Comparison of ENCODE assay signal across 7 cellular contexts in genomic region chr9:114156658-114157421, GRCh38. TPM values are rescaled to one million over a fixed set of nuclear protein-coding genes. Genes with fewer than 3 reads are reported as not detected.
A peak's percentile ranks its signal among the peaks of the same experiment; 100 is the strongest.
DNase-seq lines count a peak whose midpoint lies in the region; ATAC-seq and TF ChIP-seq lines count a peak whose summit lies in the region.

No MANE protein-coding gene starts in this region.

- peaks cover 11% of the 10 kb centered on the region for H3K4me1 Mint-ChIP-seq in activated CD4-positive, alpha-beta T cell treated with anti-CD3 and anti-CD28 coated beads, Interleukin-2, amount 10 ng/mL, durations not matched to agents 7 days and 5 days

- CTCF ChIA-PET in activated CD4-positive, alpha-beta T cell treated with anti-CD3 and anti-CD28 coated beads, Interleukin-2, amount 10 ng/mL, durations not matched to agents 7 days and 5 days (lab: Charles Lee): interaction anchor here (0.7 to 1.5 kb wide), 3 partner anchors 89 to 134 kb away, joined by 3 to 4 read pairs (median 3); no protein-coding TSS in a partner anchor

- H3K4me3 ChIP-seq in endocrine pancreas (ENCODE audit: control insufficient read depth, insufficient read depth, low read length) (peak overlapping the region; percentile 49), mesenchymal stem cell (ENCODE audit: insufficient read depth in 1 of 2, low read depth in 1 of 2, low read length in 2 of 2) (peak overlapping the region; percentile 77 to 83), stomach (peak overlapping the region; percentile 65 to 73 (median 68))

- TF ChIP-seq CTCF in stomach (IDR thresholded peaks at IDR 0.05): no peak

- no peak overlapping the region for H2BK120ac ChIP-seq in mesenchymal stem cell (ENCODE audit: low read depth, low read length)

- peak overlapping the region; percentile 42 for H2AK5ac ChIP-seq in mesenchymal stem cell (ENCODE audit: low read length, severe bottlenecking)

- peak overlapping the region; percentile 55 for H3K4me2 ChIP-seq in mesenchymal stem cell (ENCODE audit: low read length, poor library complexity, severe bottlenecking)

- H2AFZ ChIP-seq in mesenchymal stem cell (ENCODE audit: low read depth, low read length): no peak overlapping the region

- no peaks in the 10 kb centered on the region for H3K9me3 Mint-ChIP-seq in activated CD4-positive, alpha-beta T cell treated with anti-CD3 and anti-CD28 coated beads, Interleukin-2, amount 10 ng/mL, durations not matched to agents 7 days and 5 days

- H3K27ac ChIP-seq in mesenchymal stem cell (ENCODE audit: low read length, poor library complexity, severe bottlenecking) (peak overlapping the region; percentile 63), stomach (peak overlapping the region in 4 of 5 donors; percentile 55 to 83 (median 69))

- intact Hi-C loops in stomach (cut with DNase I; ENCODE audit: low total_unique reads): no loop called here

- peak; percentile 57 for DNase-seq in HK-2 (ENCODE audit: unreplicated experiment)
- DNase-seq in activated CD4-positive, alpha-beta T cell treated with anti-CD3 and anti-CD28 coated beads, Interleukin-2, amount 10 ng/mL, durations not matched to agents 7 days and 5 days: no peak
- DNase-seq in mesenchymal stem cell: peak; percentile 90
- DNase-seq in stomach: peak; percentile 45

- H3K27me3 Mint-ChIP-seq in activated CD4-positive, alpha-beta T cell treated with anti-CD3 and anti-CD28 coated beads, Interleukin-2, amount 10 ng/mL, durations not matched to agents 7 days and 5 days: peaks cover 39% of the 10 kb centered on the region

- POLR2A ChIA-PET in activated CD4-positive, alpha-beta T cell treated with anti-CD3 and anti-CD28 coated beads, Interleukin-2, amount 10 ng/mL, durations not matched to agents 7 days and 5 days (lab: Charles Lee): no interaction called here

- no peaks in the 10 kb centered on the region for H3K9me3 ChIP-seq in endocrine pancreas (ENCODE audit: control insufficient read depth, low read length)
- H3K9me3 ChIP-seq in mesenchymal stem cell (ENCODE audit: control insufficient read depth, low read length): no peaks in the 10 kb centered on the region
- H3K9me3 ChIP-seq in stomach: no peaks in the 10 kb centered on the region

- peak overlapping the region; percentile 9 to 46 for H2BK12ac ChIP-seq in mesenchymal stem cell (ENCODE audit: low read length in 2 of 2)

- no peaks in the 10 kb centered on the region for H3K36me3 Mint-ChIP-seq in activated CD4-positive, alpha-beta T cell treated with anti-CD3 and anti-CD28 coated beads, Interleukin-2, amount 10 ng/mL, durations not matched to agents 7 days and 5 days (ENCODE audit: low read depth)

- peak overlapping the region; percentile 20 to 35 for H3K4ac ChIP-seq in mesenchymal stem cell (ENCODE audit: low read depth in 1 of 2, low read length in 2 of 2)

- peak overlapping the region in 1 of 2 experiments; percentile 85 for H3K18ac ChIP-seq in mesenchymal stem cell (ENCODE audit: low read depth in 1 of 2, low read length in 2 of 2)

- peaks cover 7% of the 10 kb centered on the region for H3K79me1 ChIP-seq in mesenchymal stem cell (replicated peaks; ENCODE audit: low read length, poor library complexity, severe bottlenecking)

- 40% methylated on average over 27 of the region's 31 CpGs for WGBS in mesenchymal stem cell
- 38 to 56% (median 42%) methylated on average over 18 to 31 of the region's 31 CpGs for WGBS in stomach, 5 donors

- H3K9ac ChIP-seq in endocrine pancreas (ENCODE audit: control insufficient read depth, insufficient read depth, low read length): peak overlapping the region; percentile 78
- peak overlapping the region; percentile 76 for H3K9ac ChIP-seq in mesenchymal stem cell (ENCODE audit: low read length)

- peak overlapping the region; percentile 70 for H4K91ac ChIP-seq in mesenchymal stem cell (ENCODE audit: low read length)

- TF ChIP-seq EP300 in stomach (IDR thresholded peaks at IDR 0.05): no peak

- no peak overlapping the region for H3K23ac ChIP-seq in mesenchymal stem cell (ENCODE audit: low read length in 2 of 2)

- H3K36me3 ChIP-seq in endocrine pancreas (ENCODE audit: control insufficient read depth, insufficient read depth, low read length): no peaks in the 10 kb centered on the region
- H3K36me3 ChIP-seq in mesenchymal stem cell (ENCODE audit: control insufficient read depth in 1 of 2, insufficient read depth in 2 of 2, low read depth in 1 of 2, low read length in 2 of 2): peaks cover 0 to 11% of the 10 kb centered on the region in 2 experiments
- H3K36me3 ChIP-seq in stomach: no peaks in the 10 kb centered on the region

- H3K4me1 ChIP-seq in endocrine pancreas (ENCODE audit: control insufficient read depth, insufficient read depth, low read length): no peaks in the 10 kb centered on the region
- peaks cover 39% of the 10 kb centered on the region for H3K4me1 ChIP-seq in mesenchymal stem cell (ENCODE audit: control insufficient read depth, insufficient read depth, low read depth, low read length)
- peaks cover 27 to 49% (median 35%) of the 10 kb centered on the region in 4 donors for H3K4me1 ChIP-seq in stomach

- peak overlapping the region in 1 of 2 experiments; percentile 72 for H3K14ac ChIP-seq in mesenchymal stem cell (ENCODE audit: low read length in 2 of 2)

- H2BK15ac ChIP-seq in mesenchymal stem cell (ENCODE audit: low read depth, poor library complexity, severe bottlenecking): no peak overlapping the region

- H3K27me3 ChIP-seq in endocrine pancreas (ENCODE audit: control insufficient read depth, insufficient read depth, low read length): peaks cover 8% of the 10 kb centered on the region
- H3K27me3 ChIP-seq in mesenchymal stem cell (ENCODE audit: control insufficient read depth in 1 of 2, insufficient read depth in 1 of 2, low read length in 2 of 2): peaks cover 8 to 28% of the 10 kb centered on the region in 2 experiments
- H3K27me3 ChIP-seq in stomach: peaks cover 7 to 58% (median 26%) of the 10 kb centered on the region in 3 donors

- H3K27ac Mint-ChIP-seq in activated CD4-positive, alpha-beta T cell treated with anti-CD3 and anti-CD28 coated beads, Interleukin-2, amount 10 ng/mL, durations not matched to agents 7 days and 5 days: no peak overlapping the region

- TF ChIP-seq POLR2A in stomach (IDR thresholded peaks at IDR 0.05): no peak

- no peak overlapping the region for H2BK5ac ChIP-seq in mesenchymal stem cell (ENCODE audit: low read depth, low read length, poor library complexity, severe bottlenecking)

- no peak overlapping the region for H4K8ac ChIP-seq in mesenchymal stem cell (ENCODE audit: low read length)

- ATAC-seq in HG03039 (IDR thresholded peaks at IDR 0.05; ENCODE audit: unreplicated experiment) (no peak), GM21360 (IDR thresholded peaks at IDR 0.05; ENCODE audit: unreplicated experiment) (no peak)

- peak overlapping the region; percentile 64 for H3K4me3 Mint-ChIP-seq in activated CD4-positive, alpha-beta T cell treated with anti-CD3 and anti-CD28 coated beads, Interleukin-2, amount 10 ng/mL, durations not matched to agents 7 days and 5 days

RNA-seq across cellular contexts. Expression of gene COL27A1, which starts 1.5 kb away (rescaled TPM):
- total RNA-seq in activated CD4-positive, alpha-beta T cell treated with anti-CD3 and anti-CD28 coated beads, Interleukin-2, amount 10 ng/mL, durations not matched to agents 7 days and 5 days: under 1 TPM; 0.15 to 0.22 TPM
- polyA plus RNA-seq in mesenchymal stem cell (2013, experiment 1 of 2): 13.9 TPM
- 12.5 TPM for polyA plus RNA-seq in mesenchymal stem cell (2013, experiment 2 of 2)
- total RNA-seq in stomach: 10 to 100 TPM in 3 of 5 donors, 1 to 10 TPM in 2; 2.9 to 26.3 (median 21.1) TPM
- polyA plus RNA-seq in stomach: 1 to 10 TPM; 3.4 to 7.1 (median 5.6) TPM

RNA-seq across cellular contexts. Expression of gene KIF12, which starts 57.7 kb away (rescaled TPM):
- total RNA-seq in activated CD4-positive, alpha-beta T cell treated with anti-CD3 and anti-CD28 coated beads, Interleukin-2, amount 10 ng/mL, durations not matched to agents 7 days and 5 days: not detected
- 0.10 TPM for polyA plus RNA-seq in mesenchymal stem cell (2013, experiment 1 of 2)
- polyA plus RNA-seq in mesenchymal stem cell (2013, experiment 2 of 2): not detected
- total RNA-seq in stomach: 10 to 100 TPM in 4 of 5 donors, 1 to 10 TPM in 1; 3.9 to 79.4 (median 18.7) TPM
- 10 to 100 TPM in 2 of 3 donors, 1 to 10 TPM in 1; 4.1 to 20.0 (median 13.9) TPM for polyA plus RNA-seq in stomach

Comparison
In these comparisons a context has a peak if more than half of its experiments do, and no peak if none do; other contexts are left out.
1. RNA of gene KIF12, which starts 57.7 kb away (total RNA-seq): 3.9 to 79.4 TPM in stomach; not detected in activated CD4-positive, alpha-beta T cell treated with anti-CD3 and anti-CD28 coated beads, Interleukin-2, amount 10 ng/mL, durations not matched to agents 7 days and 5 days; every median in the first group is over 4 times any median in the second.
2. Peak in every context shown above with its lines, with median percentiles within 50 percentile points of each other: H3K4me3 ChIP-seq.